ENCODE assay signal across 9 cellular contexts in genomic region chr10:28587970-28588290, GRCh38. TPM values are rescaled to one million over a fixed set of nuclear protein-coding genes. Genes with fewer than 3 reads are reported as not detected.
DNase-seq lines count a peak whose midpoint lies in the region; ATAC-seq and TF ChIP-seq lines count a peak whose summit lies in the region.
"Had no signal": no experiment of that assay in that cellular context is flagged by ENCODE, and none has a peak within 500 bp of the region (broad histone marks: within the 10 kb centered on the region; RNA-seq: fewer than 3 reads in every experiment).

No MANE protein-coding gene starts in this region.

- peak; percentile 30; the same call in 1 of the 2 replicates for TF ChIP-seq CTCF in WI38 (IDR thresholded peaks at IDR 0.05; ENCODE audit: low read depth, low read length)
- no peak for TF ChIP-seq CTCF in GM20000 (IDR thresholded peaks at IDR 0.05; ENCODE audit: extremely low read depth, missing control alignments)

- DNase-seq in GM03348 (ENCODE audit: low spot score): peak; percentile 34
- peak; percentile 32 for DNase-seq in globus pallidus (ENCODE audit: low spot score)
- DNase-seq in renal cortical epithelial cell (ENCODE audit: low read depth): peak; percentile 59
- no peak for DNase-seq in NCI-H69 (lab: John Stamatoyannopoulos, UW)
- DNase-seq in activated T-cell treated with anti-CD3 and anti-CD28 coated beads, Interleukin-2, amount 50 U/mL, for 1 hour: no peak
- no peak for DNase-seq in GM20000 (ENCODE audit: low spot score)

- no peak for ATAC-seq in GM18909 (IDR thresholded peaks at IDR 0.05; ENCODE audit: poor library complexity, unreplicated experiment)
- ATAC-seq: Panc1 had no signal

- H3K4me3 ChIP-seq in WI38 (ENCODE audit: low read depth, low read length): no peak overlapping the region

RNA-seq across cellular contexts. Expression of gene WAC, which starts 55.0 kb away (rescaled TPM):
- total RNA-seq in renal cortical epithelial cell: 46.5 and 92.2 TPM in 2 replicates

Comparison
In these comparisons a context has a peak if more than half of its experiments do, and no peak if none do; other contexts are left out.
1. DNase-seq: peak in GM03348 (single experiment), globus pallidus (single experiment) and renal cortical epithelial cell (single experiment); none in NCI-H69 (single experiment), activated T-cell treated with anti-CD3 and anti-CD28 coated beads, Interleukin-2, amount 50 U/mL, for 1 hour (single experiment) and GM20000 (single experiment).